ENCODE assay signal across 10 cellular contexts in genomic region chr15:42858540-42858939, GRCh38.
"Had no signal": no experiment of that assay in that cellular context is flagged by ENCODE, and none has a peak within 500 bp of the region (broad histone marks: within the 10 kb centered on the region; RNA-seq: fewer than 3 reads in every experiment).

No MANE protein-coding gene starts in this region.

- H3K4me3 ChIP-seq: mucosa of descending colon had no signal

- DNase-seq: activated CD4-positive, alpha-beta T cell treated with anti-CD3 and anti-CD28 coated beads, Interleukin-2, amount 10 ng/mL, durations not matched to agents 7 days and 5 days; activated CD4-positive, CD25-positive, alpha-beta regulatory T cell; activated CD8-positive, alpha-beta memory T cell treated with anti-CD3 and anti-CD28 coated beads for 24 hours; activated naive CD4-positive, alpha-beta T cell treated with Interleukin-2 at 50 U/mL for 16 hours; effector memory CD4-positive, alpha-beta T cell; hippocampal formation; mucosa of descending colon; natural killer cell; occipital lobe; stimulated activated CD4-positive, alpha-beta T cell treated with anti-CD3 and anti-CD28 coated beads, Interleukin-4, amount 100 ng/mL, for 1 hour had no signal

- ATAC-seq: mucosa of descending colon, natural killer cell had no signal

- H3K9me3 ChIP-seq: mucosa of descending colon had no signal
